11 cellular contexts compared by ENCODE assay signal in the genomic region with DNA sequence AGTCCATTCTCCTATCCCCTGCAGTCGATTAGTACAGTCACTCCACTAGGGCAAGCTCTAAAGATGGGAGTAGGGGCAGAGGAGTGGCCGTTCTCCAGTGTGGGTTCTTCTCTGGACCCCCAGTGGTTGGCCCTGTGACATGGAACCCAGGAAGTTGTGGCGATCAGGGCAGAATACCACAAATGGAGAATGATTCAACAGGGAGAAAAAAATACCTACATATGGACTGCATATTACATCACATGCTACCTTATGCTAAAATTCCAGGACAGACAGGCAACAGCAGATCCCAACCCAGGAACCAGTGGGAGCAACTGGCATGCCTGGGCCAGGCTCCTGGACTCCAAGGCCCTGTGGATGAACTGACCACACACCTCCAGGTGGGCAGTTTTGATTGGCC. TPM values are rescaled to one million over a fixed set of nuclear protein-coding genes. Genes with fewer than 3 reads are reported as not detected.
DNase-seq lines count a peak whose midpoint lies in the region; ATAC-seq and TF ChIP-seq lines count a peak whose summit lies in the region.
"Had no signal": no experiment of that assay in that cellular context is flagged by ENCODE, and none has a peak within 500 bp of the region (broad histone marks: within the 10 kb centered on the region; RNA-seq: fewer than 3 reads in every experiment).

No MANE protein-coding gene starts in this region.

- no peak overlapping the region for H3K9ac ChIP-seq in fibroblast of lung (ENCODE audit: insufficient read depth, low read length)

- H3K36me3 ChIP-seq in ACC112 (ENCODE audit: insufficient read depth, low read length): no peaks in the 10 kb centered on the region
- H3K36me3 ChIP-seq in DOHH2 (ENCODE audit: control insufficient read depth, low read length): peaks cover 82% of the 10 kb centered on the region
- no peaks in the 10 kb centered on the region for H3K36me3 ChIP-seq in fibroblast of lung (ENCODE audit: control insufficient read depth, insufficient read depth, low read length)
- no peaks in the 10 kb centered on the region for H3K36me3 ChIP-seq in Peyer's patch

- H3K27ac ChIP-seq in ACC112 (ENCODE audit: low read depth, low read length) (peak overlapping the region; percentile 97), DOHH2 (ENCODE audit: low read depth, low read length) (peak overlapping the region; percentile 90), fibroblast of lung (ENCODE audit: insufficient read depth, low read length) (peak overlapping the region; percentile 82), Peyer's patch (peak overlapping the region in 1 of 4 donors; percentile 83)

- TF ChIP-seq CTCF in DOHH2 (IDR thresholded peaks at IDR 0.05; ENCODE audit: low read depth, low read length, poor library complexity, severe bottlenecking) (no peak), fibroblast of lung (conservative IDR thresholded peaks at IDR 0.05 in 1 of 2, IDR thresholded peaks at IDR 0.05 in 1 of 2; ENCODE audit: low read depth in 1 of 2, low read length in 2 of 2) (no peak), Peyer's patch (IDR thresholded peaks at IDR 0.05) (no peak)

- H3K9me3 ChIP-seq in DOHH2 (ENCODE audit: control insufficient read depth, insufficient read depth, low read length) (no peaks in the 10 kb centered on the region), fibroblast of lung (ENCODE audit: control insufficient read depth, insufficient read depth, low read depth, low read length) (no peaks in the 10 kb centered on the region), Peyer's patch (no peaks in the 10 kb centered on the region)
- H3K9me3 ChIP-seq: heart right ventricle had no signal

- no peak for ATAC-seq in HG02571 (IDR thresholded peaks at IDR 0.05; ENCODE audit: unreplicated experiment)
- no peak for ATAC-seq in HG02763 (IDR thresholded peaks at IDR 0.05; ENCODE audit: unreplicated experiment)
- ATAC-seq: effector memory CD8-positive, alpha-beta T cell; heart right ventricle had no signal

- DNase-seq in SW480 (ENCODE audit: low spot score) (peak; percentile 39), fibroblast of lung (ENCODE audit: low read depth in 2 of 2) (peak in 1 of 2 donors; percentile 76), Peyer's patch (no peak), COR-L47 (lab: John Stamatoyannopoulos, UW) (no peak)
- DNase-seq: effector memory CD8-positive, alpha-beta T cell; heart right ventricle; occipital lobe had no signal

- H3K27me3 ChIP-seq in ACC112 (ENCODE audit: insufficient read depth, low read length) (no peaks in the 10 kb centered on the region), DOHH2 (ENCODE audit: control insufficient read depth, low read length) (no peaks in the 10 kb centered on the region), fibroblast of lung (ENCODE audit: control insufficient read depth, insufficient read depth, low read length) (no peaks in the 10 kb centered on the region), Peyer's patch (no peaks in the 10 kb centered on the region)

- H3K4me2 ChIP-seq in DOHH2 (ENCODE audit: low read length) (no peak overlapping the region), fibroblast of lung (ENCODE audit: extremely low read depth, insufficient read depth, low read length) (peak overlapping the region; percentile 61)

- peaks cover 35% of the 10 kb centered on the region for H3K4me1 ChIP-seq in ACC112 (ENCODE audit: control insufficient read depth, insufficient read depth, low read length, unreplicated experiment)
- peaks cover 90% of the 10 kb centered on the region for H3K4me1 ChIP-seq in DOHH2 (ENCODE audit: control insufficient read depth, low read length)
- peaks cover 35% of the 10 kb centered on the region for H3K4me1 ChIP-seq in fibroblast of lung (ENCODE audit: control insufficient read depth, extremely low read depth, insufficient read depth, low read length)
- peaks cover 0 to 30% (median 3%) of the 10 kb centered on the region in 4 donors for H3K4me1 ChIP-seq in Peyer's patch

- no peak overlapping the region for H2AFZ ChIP-seq in ACC112 (ENCODE audit: low read length, unreplicated experiment)
- H2AFZ ChIP-seq in fibroblast of lung (ENCODE audit: low read length): no peak overlapping the region

- H3F3A ChIP-seq in DOHH2 (ENCODE audit: control insufficient read depth, insufficient read depth): peaks cover 62% of the 10 kb centered on the region

- no peak overlapping the region for H3K4me3 ChIP-seq in ACC112 (ENCODE audit: low read depth, low read length)
- no peak overlapping the region for H3K4me3 ChIP-seq in DOHH2 (ENCODE audit: low read length)
- no peak overlapping the region for H3K4me3 ChIP-seq in fibroblast of lung (replicated peaks in 1 of 4; ENCODE audit: control extremely low read depth in 1 of 4, insufficient read depth in 1 of 4, low read depth in 3 of 4, low read length in 4 of 4)
- H3K4me3 ChIP-seq in Peyer's patch: no peak overlapping the region
- H3K4me3 ChIP-seq: heart right ventricle had no signal

- no peaks in the 10 kb centered on the region for H3K9me2 ChIP-seq in DOHH2 (replicated peaks; ENCODE audit: control insufficient read depth, low read length)

- H3K79me2 ChIP-seq in ACC112 (ENCODE audit: control insufficient read depth, insufficient read depth, low read length, unreplicated experiment): no peaks in the 10 kb centered on the region
- H3K79me2 ChIP-seq in DOHH2 (ENCODE audit: control insufficient read depth, low read length): peaks cover 46% of the 10 kb centered on the region
- no peaks in the 10 kb centered on the region for H3K79me2 ChIP-seq in fibroblast of lung (ENCODE audit: control insufficient read depth, insufficient read depth, low read length)

- no peaks in the 10 kb centered on the region for H4K20me1 ChIP-seq in DOHH2 (ENCODE audit: control insufficient read depth, insufficient read depth, low read depth, low read length)
- no peaks in the 10 kb centered on the region for H4K20me1 ChIP-seq in fibroblast of lung (ENCODE audit: control insufficient read depth, extremely low read depth, insufficient read depth, low read length)

- TF ChIP-seq POLR2A in Peyer's patch (IDR thresholded peaks at IDR 0.05): no peak

RNA-seq across cellular contexts. Expression of gene POU2F2, which starts 20.4 kb away (rescaled TPM):
- total RNA-seq in fibroblast of lung: under 0.01 and 0.17 TPM in 2 replicates
- 0.31 and 0.43 TPM in 2 replicates for polyA plus RNA-seq in fibroblast of lung
- polyA plus RNA-seq in fibroblast of lung (2012): 0.56 and 0.91 TPM in 2 replicates
- polyA minus RNA-seq in fibroblast of lung (ENCODE audit: low replicate concordance): 0.39 TPM in 1 of 2 replicates, not detected in the other
- 10 to 100 TPM in 1 of 4 donors, 1 to 10 TPM in 2, under 1 TPM in 1; 0.88 to 30.5 (median 3.2) TPM for total RNA-seq in Peyer's patch

RNA-seq across cellular contexts. Expression of gene ZNF574, which starts 35.8 kb away (rescaled TPM):
- total RNA-seq in fibroblast of lung: 7.7 and 9.9 TPM in 2 replicates
- polyA plus RNA-seq in fibroblast of lung: 5.1 and 6.6 TPM in 2 replicates
- polyA plus RNA-seq in fibroblast of lung (2012): 7.4 and 11.2 TPM in 2 replicates
- polyA minus RNA-seq in fibroblast of lung (ENCODE audit: low replicate concordance): 34.2 and 46.5 TPM in 2 replicates
- 10 to 100 TPM; 11.0 to 24.2 (median 17.0) TPM for total RNA-seq in Peyer's patch

RNA-seq across cellular contexts. Expression of gene GRIK5, which starts 41.8 kb away (rescaled TPM):
- total RNA-seq in fibroblast of lung (0.77 and 3.5 TPM in 2 replicates), Peyer's patch (1 to 10 TPM in 2 of 4 donors, under 1 TPM in 2; 0.57 to 7.4 (median 0.89) TPM)
- polyA plus RNA-seq in fibroblast of lung: 0.03 and 0.69 TPM in 2 replicates
- polyA plus RNA-seq in fibroblast of lung (2012): 0.31 and 1.4 TPM in 2 replicates
- 0.12 and 3.6 TPM in 2 replicates for polyA minus RNA-seq in fibroblast of lung (ENCODE audit: low replicate concordance)
